ENCODE assay signal across 1 cellular context in the genomic region with DNA sequence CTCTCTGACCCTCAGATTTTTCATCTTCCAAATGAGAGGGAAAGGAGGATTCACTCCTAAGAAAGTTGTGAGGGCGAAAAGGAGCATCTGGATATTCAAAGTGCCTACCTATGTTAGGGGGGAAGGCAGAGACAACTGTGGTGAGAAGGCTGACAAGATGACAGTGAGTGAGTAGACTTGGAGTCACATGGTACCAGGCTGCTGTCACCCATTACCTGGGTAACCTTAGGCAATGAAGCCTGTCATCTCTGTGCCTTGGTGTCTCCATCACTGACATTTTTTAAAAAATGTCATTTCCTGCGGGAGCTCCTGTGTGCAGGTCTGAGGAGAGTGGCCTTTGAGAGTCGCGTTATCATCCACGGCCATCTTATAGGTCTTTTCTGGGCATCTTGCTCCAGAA.
TF ChIP-seq lines count a peak whose summit lies in the region.

No MANE protein-coding gene starts in this region.

TF ChIP-seq in neural cell, 6 proteins besides CTCF, POLR2A, EP300 and RAD21:
- TF ChIP-seq MXI1 (conservative IDR thresholded peaks at IDR 0.05; ENCODE audit: poor library complexity, severe bottlenecking), result no peak
- peak; percentile 48 for TF ChIP-seq POLR2AphosphoS5 (IDR thresholded peaks at IDR 0.05)
